ENCODE assay signal across 8 cellular contexts in the genomic region with DNA sequence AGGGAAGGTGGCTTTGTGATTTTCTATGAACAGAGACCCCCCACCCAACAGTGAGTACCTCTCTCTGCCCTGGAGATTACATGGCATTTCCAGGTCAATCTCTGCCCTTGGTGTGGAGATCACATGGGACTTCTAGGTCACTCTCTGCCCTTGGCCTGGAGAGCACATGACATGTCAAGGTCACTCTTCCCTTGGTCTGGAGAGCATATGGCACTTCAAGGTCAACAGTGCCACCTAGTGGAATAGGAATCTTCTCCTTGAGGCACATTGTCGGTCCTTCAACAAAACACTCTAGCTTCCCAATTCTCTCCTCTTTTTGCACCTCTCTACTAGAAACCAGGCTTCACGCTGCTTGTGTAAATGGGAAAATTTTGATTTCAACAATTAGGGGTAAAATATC.
DNase-seq lines count a peak whose midpoint lies in the region; ATAC-seq lines count a peak whose summit lies in the region.

No MANE protein-coding gene starts in this region.

- intact Hi-C loops in Right ventricle myocardium inferior (cut with DNase I), result no loop called here

- DNase-seq in COLO829 (ENCODE audit: low spot score) (peak; percentile 52), NCI-H82 treated with DMSO at 0.1 percent for 48 hours (lab: John Stamatoyannopoulos, UW; ENCODE audit: unreplicated experiment) (peak; percentile 2), Right ventricle myocardium inferior (ENCODE audit: missing footprints) (no peak)
- no peak for DNase-seq in stimulated activated CD4-positive, alpha-beta T cell treated with anti-CD3 and anti-CD28 coated beads, Interleukin-12 subunit alpha, Interleukin-12 subunit beta, amount 100 ng/mL, for 4 hours
- no peak for DNase-seq in stimulated activated CD4-positive, alpha-beta T cell treated with anti-CD3 and anti-CD28 coated beads, Interleukin-2, amount 100 ng/mL, for 48 hours

- peak; percentile 96 for ATAC-seq in GM18867 (IDR thresholded peaks at IDR 0.05; ENCODE audit: unreplicated experiment)
- ATAC-seq in HG03025 (IDR thresholded peaks at IDR 0.05; ENCODE audit: low FRiP score, unreplicated experiment), result peak; percentile 88
- ATAC-seq in esophagus mucosa, result peak; percentile 47
- ATAC-seq in Right ventricle myocardium inferior, result no peak

Comparison
In these comparisons a context has a peak if more than half of its experiments do, and no peak if none do; other contexts are left out.
1. DNase-seq: peak in COLO829 (single experiment) and NCI-H82 treated with DMSO at 0.1 percent for 48 hours (single experiment); none in stimulated activated CD4-positive, alpha-beta T cell treated with anti-CD3 and anti-CD28 coated beads, Interleukin-12 subunit alpha, Interleukin-12 subunit beta, amount 100 ng/mL, for 4 hours (single experiment), Right ventricle myocardium inferior (single experiment) and stimulated activated CD4-positive, alpha-beta T cell treated with anti-CD3 and anti-CD28 coated beads, Interleukin-2, amount 100 ng/mL, for 48 hours (0 of 2).